25 cellular contexts compared by ENCODE assay signal in genomic region chr20:40863337-40863919, GRCh38.
"Had no signal": no experiment of that assay in that cellular context is flagged by ENCODE, and none has a peak within 500 bp of the region (broad histone marks: within the 10 kb centered on the region; RNA-seq: fewer than 3 reads in every experiment).

No MANE protein-coding gene starts in this region.

- H3K36me3 ChIP-seq: brain microvascular endothelial cell, esophagus squamous epithelium, heart right ventricle, uterus had no signal

- ATAC-seq: activated T-cell treated with anti-CD3 and anti-CD28 coated beads, Interleukin-2, amount 50 U/mL, for 4 hours; activated T-helper 17 cell treated with anti-CD3 and anti-CD28 coated beads, Interleukin-2, amount 50 U/mL, for 72 hours; heart right ventricle; left colon; natural killer cell; sciatic nerve; stimulated activated naive CD8-positive, alpha-beta T cell treated with anti-CD3 and anti-CD28 coated beads, Interleukin-15, Interleukin-2, amounts not matched to agents 100 U/mL and 50 U/mL, for 24 hours; T-helper 17 cell had no signal

- H3K27ac ChIP-seq: brain microvascular endothelial cell, epithelial cell of prostate, esophagus squamous epithelium, heart right ventricle, skin epidermis, testis, uterus had no signal

- DNase-seq: activated CD4-positive, alpha-beta memory T cell treated with anti-CD3 and anti-CD28 coated beads for 36 hours; activated CD4-positive, alpha-beta T cell treated with anti-CD3 and anti-CD28 coated beads, Interleukin-2, amount 10 ng/mL, durations not matched to agents 24 days and 14 days; activated CD4-positive, CD25-positive, alpha-beta regulatory T cell treated with anti-CD3 and anti-CD28 coated beads, Interleukin-2, amount 50 U/mL, for 72 hours; activated CD8-positive, alpha-beta memory T cell treated with anti-CD3 and anti-CD28 coated beads, Interleukin-2, amount 50 U/mL, for 48 hours; activated gamma-delta T cell treated with Interleukin-2 at 50 U/mL for 16 hours; activated naive CD4-positive, alpha-beta T cell treated with anti-CD3 and anti-CD28 coated beads, Interleukin-2, amount 50 U/mL, for 16 hours; activated T-cell treated with anti-CD3 and anti-CD28 coated beads, Interleukin-2, amount 50 U/mL, for 4 hours; amniotic stem cell; brain microvascular endothelial cell; esophagus squamous epithelium; foreskin melanocyte; heart right ventricle; left colon; natural killer cell; stimulated activated CD4-positive, alpha-beta T cell treated with anti-CD3 and anti-CD28 coated beads, Interleukin-12 subunit alpha, Interleukin-12 subunit beta, amount 100 ng/mL, for 4 hours; stimulated activated CD4-positive, alpha-beta T cell treated with anti-CD3 and anti-CD28 coated beads, Interleukin-4, amount 100 ng/mL, for 1 hour; stimulated activated naive CD8-positive, alpha-beta T cell treated with anti-CD3 and anti-CD28 coated beads, Interleukin-15, Interleukin-2, amounts not matched to agents 100 U/mL and 50 U/mL, for 24 hours; T-helper 17 cell; T1000; testis; uterus had no signal

- H3K9me3 ChIP-seq: esophagus squamous epithelium, heart right ventricle, testis, uterus had no signal

- H3K4me1 ChIP-seq: testis, uterus had no signal

- H3K4me3 ChIP-seq: esophagus squamous epithelium, heart right ventricle, skin epidermis, testis, uterus had no signal

- H3K27me3 ChIP-seq: brain microvascular endothelial cell, esophagus squamous epithelium, testis, uterus had no signal
